10 cellular contexts compared by ENCODE assay signal in the genomic region with DNA sequence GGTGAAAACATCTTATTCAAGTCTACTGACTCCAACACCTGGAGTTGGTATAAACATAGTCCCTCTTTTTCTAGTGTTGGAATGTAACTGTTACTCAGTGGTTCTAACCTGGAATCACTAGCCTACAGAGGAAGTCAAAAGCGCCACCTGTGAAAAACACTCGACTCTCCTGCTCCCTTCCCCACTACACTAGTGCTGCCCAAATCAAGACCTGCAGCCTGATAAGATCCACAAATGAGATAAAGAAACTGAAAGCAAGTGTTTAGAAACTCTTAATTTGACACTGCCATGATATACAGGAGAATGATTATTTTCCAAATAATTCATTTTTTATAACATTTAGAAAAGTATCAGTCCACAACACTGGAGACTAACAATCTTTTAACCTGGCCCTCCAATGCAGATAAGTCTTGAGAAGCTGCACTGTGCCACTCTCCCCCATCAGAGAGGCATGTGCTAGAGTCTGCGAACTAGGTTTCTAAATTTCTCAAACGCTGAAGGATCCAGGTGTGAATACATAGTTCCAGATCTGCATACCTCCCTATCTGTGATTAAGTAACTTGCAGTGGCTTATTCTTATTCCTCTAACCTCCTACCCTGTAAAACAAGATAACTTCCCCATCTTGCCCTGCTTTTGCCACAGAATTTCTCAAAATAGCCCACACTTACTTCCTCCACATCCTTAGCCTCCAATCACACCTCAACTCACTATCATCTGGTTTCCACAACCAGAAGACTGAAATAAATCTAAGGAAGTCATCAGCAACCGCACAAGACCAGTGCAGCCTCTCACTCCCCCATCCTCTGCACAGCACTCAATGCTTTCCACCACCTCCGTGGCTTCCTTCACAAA.
A peak's percentile ranks its signal among the peaks of the same experiment; 100 is the strongest.
DNase-seq lines count a peak whose midpoint lies in the region; ATAC-seq and TF ChIP-seq lines count a peak whose summit lies in the region.
"Had no signal": no experiment of that assay in that cellular context is flagged by ENCODE, and none has a peak within 500 bp of the region (broad histone marks: within the 10 kb centered on the region; RNA-seq: fewer than 3 reads in every experiment).

No MANE protein-coding gene starts in this region.

- H3K4me1 Mint-ChIP-seq in activated CD4-positive, alpha-beta memory T cell treated with anti-CD3 and anti-CD28 coated beads, Interleukin-2, amount 10 ng/mL, durations not matched to agents 7 days and 5 days: peaks cover 36% of the 10 kb centered on the region

- no peak overlapping the region for H3K18ac ChIP-seq in mesenchymal stem cell (ENCODE audit: low read depth in 1 of 2, low read length in 2 of 2)

- no peak overlapping the region for H4K91ac ChIP-seq in mesenchymal stem cell (ENCODE audit: low read length)

- H3K36me3 Mint-ChIP-seq in activated CD4-positive, alpha-beta memory T cell treated with anti-CD3 and anti-CD28 coated beads, Interleukin-2, amount 10 ng/mL, durations not matched to agents 7 days and 5 days (ENCODE audit: low read depth): peaks cover 51% of the 10 kb centered on the region

- H2AFZ ChIP-seq in mesenchymal stem cell (ENCODE audit: low read depth, low read length): no peak overlapping the region

- no peak overlapping the region for H2BK5ac ChIP-seq in mesenchymal stem cell (ENCODE audit: low read depth, low read length, poor library complexity, severe bottlenecking)

- no peak overlapping the region for H3K23ac ChIP-seq in mesenchymal stem cell (ENCODE audit: low read length in 2 of 2)

- CTCF ChIA-PET in activated CD4-positive, alpha-beta memory T cell treated with anti-CD3 and anti-CD28 coated beads, Interleukin-2, amount 10 ng/mL, durations not matched to agents 7 days and 5 days (lab: Charles Lee): interaction anchor here (1.6 kb wide), 1 partner anchor 148 kb away, joined by 4 read pairs; no protein-coding TSS in a partner anchor

- H3K4me3 ChIP-seq in heart right ventricle: no peak overlapping the region
- H3K4me3 ChIP-seq in mesenchymal stem cell (ENCODE audit: insufficient read depth in 1 of 2, low read depth in 1 of 2, low read length in 2 of 2): no peak overlapping the region
- H3K4me3 ChIP-seq: ovary had no signal

- POLR2A ChIA-PET in activated CD4-positive, alpha-beta memory T cell treated with anti-CD3 and anti-CD28 coated beads, Interleukin-2, amount 10 ng/mL, durations not matched to agents 7 days and 5 days (lab: Charles Lee): no interaction called here

- whole genome bisulfite sequencing in heart right ventricle, 2 donors: 53 to 77% methylated on average over 6 of the region's 6 CpGs
- WGBS in mesenchymal stem cell: 72% methylated on average over 6 of the region's 6 CpGs

- H3K14ac ChIP-seq in mesenchymal stem cell (ENCODE audit: low read length in 2 of 2): no peak overlapping the region

- H3K27me3 ChIP-seq in heart right ventricle (no peaks in the 10 kb centered on the region), mesenchymal stem cell (ENCODE audit: control insufficient read depth in 1 of 2, insufficient read depth in 1 of 2, low read length in 2 of 2) (no peaks in the 10 kb centered on the region)
- H3K27me3 ChIP-seq: ovary had no signal

- no peaks in the 10 kb centered on the region for H3K9me3 ChIP-seq in heart right ventricle
- H3K9me3 ChIP-seq in mesenchymal stem cell (ENCODE audit: control insufficient read depth, low read length): no peaks in the 10 kb centered on the region
- H3K9me3 ChIP-seq: ovary had no signal

- intact Hi-C loops in heart right ventricle (cut with DNase I): no loop called here

- H2BK12ac ChIP-seq in mesenchymal stem cell (ENCODE audit: low read length in 2 of 2): no peak overlapping the region

- no peaks in the 10 kb centered on the region for H3K27me3 Mint-ChIP-seq in activated CD4-positive, alpha-beta memory T cell treated with anti-CD3 and anti-CD28 coated beads, Interleukin-2, amount 10 ng/mL, durations not matched to agents 7 days and 5 days

- no peaks in the 10 kb centered on the region for H3K9me3 Mint-ChIP-seq in activated CD4-positive, alpha-beta memory T cell treated with anti-CD3 and anti-CD28 coated beads, Interleukin-2, amount 10 ng/mL, durations not matched to agents 7 days and 5 days

- H3K4me1 ChIP-seq in heart right ventricle (peaks cover 0 to 24% (median 0%) of the 10 kb centered on the region in 9 donors), mesenchymal stem cell (ENCODE audit: control insufficient read depth, insufficient read depth, low read depth, low read length) (no peaks in the 10 kb centered on the region)

- peaks cover 16% of the 10 kb centered on the region for H3K79me1 ChIP-seq in mesenchymal stem cell (replicated peaks; ENCODE audit: low read length, poor library complexity, severe bottlenecking)

- no peak overlapping the region for H3K4me2 ChIP-seq in mesenchymal stem cell (ENCODE audit: low read length, poor library complexity, severe bottlenecking)

- no peak overlapping the region for H3K4ac ChIP-seq in mesenchymal stem cell (ENCODE audit: low read depth in 1 of 2, low read length in 2 of 2)

- H2BK120ac ChIP-seq in mesenchymal stem cell (ENCODE audit: low read depth, low read length): no peak overlapping the region

- H3K4me3 Mint-ChIP-seq in activated CD4-positive, alpha-beta memory T cell treated with anti-CD3 and anti-CD28 coated beads, Interleukin-2, amount 10 ng/mL, durations not matched to agents 7 days and 5 days: peak overlapping the region; percentile 61

- H2AK5ac ChIP-seq in mesenchymal stem cell (ENCODE audit: low read length, severe bottlenecking): no peak overlapping the region

- no peak for TF ChIP-seq CTCF in heart right ventricle (IDR thresholded peaks at IDR 0.05)

- H3K27ac ChIP-seq in heart right ventricle (no peak overlapping the region), mesenchymal stem cell (ENCODE audit: low read length, poor library complexity, severe bottlenecking) (no peak overlapping the region)
- H3K27ac ChIP-seq: ovary had no signal

- H3K36me3 ChIP-seq in heart right ventricle (peaks cover 0 to 13% (median 0%) of the 10 kb centered on the region in 9 donors), mesenchymal stem cell (ENCODE audit: control insufficient read depth in 1 of 2, insufficient read depth in 2 of 2, low read depth in 1 of 2, low read length in 2 of 2) (peaks cover 19 to 73% of the 10 kb centered on the region in 2 experiments)
- H3K36me3 ChIP-seq: ovary had no signal

- ATAC-seq in HG03139 (IDR thresholded peaks at IDR 0.05; ENCODE audit: unreplicated experiment) (peak; percentile 71), heart right ventricle (no peak)
- ATAC-seq: Panc1 had no signal

- no peak overlapping the region for H2BK15ac ChIP-seq in mesenchymal stem cell (ENCODE audit: low read depth, poor library complexity, severe bottlenecking)

- DNase-seq in Ammon's horn (ENCODE audit: low spot score): peak; percentile 71
- DNase-seq in GM19240 (ENCODE audit: insufficient read length, low spot score): peak; percentile 48
- DNase-seq in activated CD4-positive, alpha-beta memory T cell treated with anti-CD3 and anti-CD28 coated beads, Interleukin-2, amount 10 ng/mL, durations not matched to agents 7 days and 5 days: peak; percentile 65
- DNase-seq in heart right ventricle: no peak
- DNase-seq in mesenchymal stem cell: no peak
- DNase-seq in NCI-H1930 (lab: John Stamatoyannopoulos, UW): no peak
- no peak for DNase-seq in SHP77 (lab: John Stamatoyannopoulos, UW)
- DNase-seq: ovary had no signal

- H3K9ac ChIP-seq in mesenchymal stem cell (ENCODE audit: low read length): no peak overlapping the region

- H4K8ac ChIP-seq in mesenchymal stem cell (ENCODE audit: low read length): no peak overlapping the region

- peak overlapping the region; percentile 85 for H3K27ac Mint-ChIP-seq in activated CD4-positive, alpha-beta memory T cell treated with anti-CD3 and anti-CD28 coated beads, Interleukin-2, amount 10 ng/mL, durations not matched to agents 7 days and 5 days

Comparison
In these comparisons a context has a peak if more than half of its experiments do, and no peak if none do; other contexts are left out.
1. DNase-seq: peak in Ammon's horn (single experiment), GM19240 (single experiment) and activated CD4-positive, alpha-beta memory T cell treated with anti-CD3 and anti-CD28 coated beads, Interleukin-2, amount 10 ng/mL, durations not matched to agents 7 days and 5 days (single experiment); none in heart right ventricle (0 of 2), mesenchymal stem cell (single experiment), NCI-H1930 (0 of 2) and SHP77 (0 of 2).